ENCODE assay signal across 12 cellular contexts in the genomic region with DNA sequence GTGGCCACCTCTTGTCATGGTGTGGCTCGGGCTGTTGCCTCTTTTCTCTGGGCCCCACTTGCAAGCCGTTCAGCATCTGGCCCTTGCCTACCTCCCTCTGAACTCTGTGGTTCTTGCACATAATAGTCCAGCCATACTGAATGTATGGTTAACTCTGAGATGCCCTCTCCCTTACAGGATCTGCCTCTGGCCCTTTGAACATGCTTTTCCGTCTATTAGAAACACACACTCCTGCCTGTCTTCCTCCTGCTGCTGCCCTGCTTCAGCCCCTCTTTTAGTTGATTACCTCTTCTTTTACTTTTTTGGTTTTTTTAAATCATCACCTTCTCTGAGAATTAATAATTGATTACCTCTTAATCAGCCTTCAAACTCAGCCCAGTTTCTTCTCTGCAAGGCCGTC.
DNase-seq lines count a peak whose midpoint lies in the region; ATAC-seq and TF ChIP-seq lines count a peak whose summit lies in the region.
"Had no signal": no experiment of that assay in that cellular context is flagged by ENCODE, and none has a peak within 500 bp of the region (broad histone marks: within the 10 kb centered on the region; RNA-seq: fewer than 3 reads in every experiment).

No MANE protein-coding gene starts in this region.

- no peaks in the 10 kb centered on the region for H3K9me3 ChIP-seq in mesenchymal stem cell (ENCODE audit: control insufficient read depth, low read length)
- no peaks in the 10 kb centered on the region for H3K9me3 ChIP-seq in thyroid gland
- H3K9me3 ChIP-seq in mucosa of descending colon, result no peaks in the 10 kb centered on the region

- H3K79me1 ChIP-seq in mesenchymal stem cell (replicated peaks; ENCODE audit: low read length, poor library complexity, severe bottlenecking), result no peaks in the 10 kb centered on the region

- H3K9me3 Mint-ChIP-seq in HFFc6, result no peaks in the 10 kb centered on the region
- H3K9me3 Mint-ChIP-seq in activated CD8-positive, alpha-beta T cell treated with anti-CD3 and anti-CD28 coated beads, Interleukin-2, amount 10 ng/mL, durations not matched to agents 7 days and 5 days (ENCODE audit: insufficient read depth), result no peaks in the 10 kb centered on the region
- H3K9me3 Mint-ChIP-seq: activated T-cell treated with anti-CD3 and anti-CD28 coated beads, Interleukin-2, amount 50 U/mL, for 4 hours; CD14-positive monocyte; T-helper 1 cell treated with Interleukin-12 subunit alpha and Interleukin-12 subunit beta and Interleukin-4 antibody, amounts not matched to agents 30 μg/mL and 1 μg/mL, for 36 hours had no signal

- peaks cover 48% of the 10 kb centered on the region for H3K4me1 Mint-ChIP-seq in HFFc6 (ENCODE audit: low read depth)
- H3K4me1 Mint-ChIP-seq in activated CD8-positive, alpha-beta T cell treated with anti-CD3 and anti-CD28 coated beads, Interleukin-2, amount 10 ng/mL, durations not matched to agents 7 days and 5 days (ENCODE audit: low read depth), result peaks cover 19% of the 10 kb centered on the region

- H2BK15ac ChIP-seq in mesenchymal stem cell (ENCODE audit: low read depth, poor library complexity, severe bottlenecking), result no peak overlapping the region

- CTCF ChIA-PET in activated CD8-positive, alpha-beta T cell treated with anti-CD3 and anti-CD28 coated beads, Interleukin-2, amount 10 ng/mL, durations not matched to agents 7 days and 5 days (lab: Charles Lee), result interaction anchor here (1.8 to 3.0 kb wide), 2 partner anchors 63 to 159 kb away, joined by 4 to 21 read pairs; partner anchors contain the start of gene PLXNA2

- POLR2A ChIA-PET in activated CD8-positive, alpha-beta T cell treated with anti-CD3 and anti-CD28 coated beads, Interleukin-2, amount 10 ng/mL, durations not matched to agents 7 days and 5 days (lab: Charles Lee), result interaction anchor here (1.1 kb wide), 1 partner anchor 159 kb away, joined by 5 read pairs; the partner anchor contains the start of gene PLXNA2

- peaks cover 3% of the 10 kb centered on the region for H3K27me3 Mint-ChIP-seq in HFFc6 (ENCODE audit: insufficient read depth)
- H3K27me3 Mint-ChIP-seq in activated CD8-positive, alpha-beta T cell treated with anti-CD3 and anti-CD28 coated beads, Interleukin-2, amount 10 ng/mL, durations not matched to agents 7 days and 5 days (ENCODE audit: low read depth), result no peaks in the 10 kb centered on the region

- H3K4ac ChIP-seq in mesenchymal stem cell (ENCODE audit: low read depth in 1 of 2, low read length in 2 of 2), result no peak overlapping the region

- H3K4me2 ChIP-seq in mesenchymal stem cell (ENCODE audit: low read length, poor library complexity, severe bottlenecking), result no peak overlapping the region

- H3K27ac Mint-ChIP-seq in HFFc6, result peak overlapping the region; percentile 34; the same call in 1 of the 2 replicates
- H3K27ac Mint-ChIP-seq in activated CD8-positive, alpha-beta T cell treated with anti-CD3 and anti-CD28 coated beads, Interleukin-2, amount 10 ng/mL, durations not matched to agents 7 days and 5 days, result peak overlapping the region; percentile 88

- peaks cover 7% of the 10 kb centered on the region for H3K4me1 ChIP-seq in mesenchymal stem cell (ENCODE audit: control insufficient read depth, insufficient read depth, low read depth, low read length)
- H3K4me1 ChIP-seq in thyroid gland, result peaks cover 29 to 35% of the 10 kb centered on the region in 2 donors
- H3K4me1 ChIP-seq in mucosa of descending colon (ENCODE audit: low read depth), result no peaks in the 10 kb centered on the region

- H3K9ac ChIP-seq in mesenchymal stem cell (ENCODE audit: low read length), result no peak overlapping the region

- H3K27me3 ChIP-seq in mesenchymal stem cell (ENCODE audit: control insufficient read depth in 1 of 2, insufficient read depth in 1 of 2, low read length in 2 of 2), result no peaks in the 10 kb centered on the region
- H3K27me3 ChIP-seq in thyroid gland, result no peaks in the 10 kb centered on the region

- H4K91ac ChIP-seq in mesenchymal stem cell (ENCODE audit: low read length), result no peak overlapping the region

- no peak overlapping the region for H2BK12ac ChIP-seq in mesenchymal stem cell (ENCODE audit: low read length in 2 of 2)

- peak overlapping the region; percentile 45 for H2BK120ac ChIP-seq in mesenchymal stem cell (ENCODE audit: low read depth, low read length)

- H3K14ac ChIP-seq in mesenchymal stem cell (ENCODE audit: low read length in 2 of 2), result no peak overlapping the region

- H3K4me3 Mint-ChIP-seq in HFFc6, result no peak overlapping the region
- no peak overlapping the region for H3K4me3 Mint-ChIP-seq in activated CD8-positive, alpha-beta T cell treated with anti-CD3 and anti-CD28 coated beads, Interleukin-2, amount 10 ng/mL, durations not matched to agents 7 days and 5 days

- H4K8ac ChIP-seq in mesenchymal stem cell (ENCODE audit: low read length), result no peak overlapping the region

- H3K36me3 Mint-ChIP-seq in HFFc6 (ENCODE audit: low read depth), result peaks cover 7% of the 10 kb centered on the region
- no peaks in the 10 kb centered on the region for H3K36me3 Mint-ChIP-seq in activated CD8-positive, alpha-beta T cell treated with anti-CD3 and anti-CD28 coated beads, Interleukin-2, amount 10 ng/mL, durations not matched to agents 7 days and 5 days (ENCODE audit: low read depth)

- TF ChIP-seq CTCF in HFFc6 (IDR thresholded peaks at IDR 0.05), result no peak
- TF ChIP-seq CTCF in thyroid gland (IDR thresholded peaks at IDR 0.05), result no peak
- TF ChIP-seq CTCF in mucosa of descending colon (IDR thresholded peaks at IDR 0.05), result no peak

- DNase-seq in HFFc6 (no peak), mesenchymal stem cell (no peak), thyroid gland (no peak), NCI-H1092 treated with DMSO at 0.1 percent for 48 hours (lab: John Stamatoyannopoulos, UW) (no peak), mucosa of descending colon (no peak), NOMO-1 treated with dmso at 0.1 percent for 144 hours (lab: John Stamatoyannopoulos, UW; ENCODE audit: unreplicated experiment) (no peak)
- DNase-seq in activated CD8-positive, alpha-beta T cell treated with anti-CD3 and anti-CD28 coated beads, Interleukin-2, amount 10 ng/mL, durations not matched to agents 7 days and 5 days, result no peak
- DNase-seq: activated CD4-positive, alpha-beta T cell treated with anti-CD3 and anti-CD28 coated beads for 1 hour; activated T-cell treated with anti-CD3 and anti-CD28 coated beads, Interleukin-2, amount 50 U/mL, for 4 hours; NCI-H2081 had no signal

- TF ChIP-seq POLR2A in thyroid gland (IDR thresholded peaks at IDR 0.05), result no peak

- no peak for ATAC-seq in activated CD8-positive, alpha-beta T cell treated with anti-CD3 and anti-CD28 coated beads, Interleukin-2, amount 10 ng/mL, durations not matched to agents 7 days and 5 days
- no peak for ATAC-seq in mucosa of descending colon

- peak overlapping the region in 1 of 2 experiments; percentile 52 for H3K18ac ChIP-seq in mesenchymal stem cell (ENCODE audit: low read depth in 1 of 2, low read length in 2 of 2)

- peak overlapping the region; percentile 47 for H2AK5ac ChIP-seq in mesenchymal stem cell (ENCODE audit: low read length, severe bottlenecking)

- no peak overlapping the region for H3K4me3 ChIP-seq in mesenchymal stem cell (ENCODE audit: insufficient read depth in 1 of 2, low read depth in 1 of 2, low read length in 2 of 2)
- no peak overlapping the region for H3K4me3 ChIP-seq in thyroid gland (replicated peaks in 1 of 3)
- H3K4me3 ChIP-seq in mucosa of descending colon, result no peak overlapping the region

- peak overlapping the region; percentile 7 for H2AFZ ChIP-seq in mesenchymal stem cell (ENCODE audit: low read depth, low read length)

- intact Hi-C loops in thyroid gland (cut with DNase I) (no loop called here), mucosa of descending colon (cut with DNase I, micrococcal nuclease) (no loop called here)

- no peak overlapping the region for H3K23ac ChIP-seq in mesenchymal stem cell (ENCODE audit: low read length in 2 of 2)

- H3K27ac ChIP-seq in mesenchymal stem cell (ENCODE audit: low read length, poor library complexity, severe bottlenecking) (peak overlapping the region; percentile 73), thyroid gland (peak overlapping the region; percentile 74 to 87 (median 78))

- WGBS in mesenchymal stem cell, result 91% methylated on average over 4 of the region's 4 CpGs
- WGBS in thyroid gland, 2 donors, result 94 to 96% methylated on average over 4 of the region's 4 CpGs

- no peak overlapping the region for H2BK5ac ChIP-seq in mesenchymal stem cell (ENCODE audit: low read depth, low read length, poor library complexity, severe bottlenecking)

- H3K36me3 ChIP-seq in mesenchymal stem cell (ENCODE audit: control insufficient read depth in 1 of 2, insufficient read depth in 2 of 2, low read depth in 1 of 2, low read length in 2 of 2) (peaks cover 0 to 6% of the 10 kb centered on the region in 2 experiments), thyroid gland (peaks cover 5% of the 10 kb centered on the region in 2 donors), mucosa of descending colon (ENCODE audit: low read depth) (peaks cover 1% of the 10 kb centered on the region)
